ENCODE assay signal across 18 cellular contexts in the genomic region with DNA sequence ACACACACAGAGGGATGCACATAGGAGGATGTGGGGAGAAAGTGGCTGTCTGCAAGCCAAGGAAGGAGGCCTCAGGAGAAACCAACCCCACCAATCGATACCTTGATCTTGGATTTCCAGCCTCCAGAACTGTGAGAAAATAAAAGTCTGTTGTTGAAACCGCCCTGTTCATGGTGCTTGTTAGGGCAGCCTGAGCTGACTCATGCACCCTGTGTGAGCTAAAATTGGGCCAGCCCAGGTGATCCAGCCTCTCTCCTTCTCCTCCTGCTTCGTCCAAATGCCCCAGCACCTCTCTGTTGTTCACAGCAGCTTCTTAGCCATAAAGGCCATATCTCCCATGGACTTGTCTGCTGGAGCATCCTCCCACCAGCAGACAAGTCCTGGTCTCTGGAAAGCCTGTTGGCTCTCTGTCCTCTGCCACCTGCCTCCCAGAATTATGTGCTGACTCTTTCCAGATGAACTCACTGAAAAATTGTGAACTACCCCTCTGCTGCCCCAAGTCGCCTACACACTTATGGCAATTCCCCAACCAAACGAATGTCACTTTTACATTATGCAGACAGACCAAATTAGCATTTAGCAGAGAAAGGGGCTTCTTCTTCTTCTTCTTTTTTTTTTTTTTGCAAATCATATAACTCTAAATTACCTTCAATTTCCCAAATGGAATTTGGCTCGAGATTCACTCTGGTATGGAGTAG. TPM values are rescaled to one million over a fixed set of nuclear protein-coding genes. Genes with fewer than 3 reads are reported as not detected.
DNase-seq lines count a peak whose midpoint lies in the region; ATAC-seq, FAIRE-seq and TF ChIP-seq lines count a peak whose summit lies in the region.
"Had no signal": no experiment of that assay in that cellular context is flagged by ENCODE, and none has a peak within 500 bp of the region (broad histone marks: within the 10 kb centered on the region; RNA-seq: fewer than 3 reads in every experiment).

No MANE protein-coding gene starts in this region.

- no peaks in the 10 kb centered on the region for H3K36me3 ChIP-seq in GM12878 (ENCODE audit: control insufficient read depth in 2 of 2, insufficient read depth in 2 of 2, low read length in 1 of 2)
- H3K36me3 ChIP-seq: BLaER1 had no signal

- 45% methylated on average over 6 of the region's 6 CpGs for WGBS in GM12878 (ENCODE audit: insufficient coverage, insufficient replicate concordance, low lambda C conversion rate, missing lambda C conversion rate)

- H3K4me2 ChIP-seq in GM12878 (ENCODE audit: control insufficient read depth, insufficient read depth): no peak overlapping the region
- H3K4me2 ChIP-seq: BLaER1 had no signal

- SMC1A ChIA-PET in GM12878 (lab: Charles Lee; ENCODE audit: uncharacterized antibody, unreplicated experiment): interaction anchor here (0.6 to 1.8 kb wide), 5 partner anchors 8 to 81 kb away, joined by 3 to 12 read pairs (median 3); no protein-coding TSS in a partner anchor

- in situ Hi-C loops in GM12878 (cut with MboI): no loop called here

- TF ChIP-seq RAD21 in GM12878 (IDR thresholded peaks at IDR 0.05; ENCODE audit: insufficient read depth, low read depth, low read length): no peak

- H3K9me3 Mint-ChIP-seq in activated naive CD8-positive, alpha-beta T cell treated with anti-CD3 and anti-CD28 coated beads, Interleukin-2, amount 10 ng/mL, durations not matched to agents 7 days and 5 days: peaks cover 15% of the 10 kb centered on the region
- peaks cover 30% of the 10 kb centered on the region for H3K9me3 Mint-ChIP-seq in activated naive CD8-positive, alpha-beta T cell treated with anti-CD3 and anti-CD28 coated beads for 36 hours
- peaks cover 8 to 17% of the 10 kb centered on the region in 2 donors for H3K9me3 Mint-ChIP-seq in stimulated activated naive B cell treated with anti-CD40 and anti-IgM and Interleukin-4, amounts not matched to agents 10 μg/mL and 1 μg/mL and 100 μg/mL, for 72 hours

- no peak for TF ChIP-seq POLR2A in GM12878 (IDR thresholded peaks at IDR 0.05; ENCODE audit: low read depth, low read length)

- no peak for DNase-seq in activated naive CD8-positive, alpha-beta T cell treated with anti-CD3 and anti-CD28 coated beads, Interleukin-2, amount 10 ng/mL, durations not matched to agents 7 days and 5 days
- no peak for DNase-seq in activated naive CD8-positive, alpha-beta T cell treated with anti-CD3 and anti-CD28 coated beads for 36 hours
- peak; percentile 70 for DNase-seq in SK-N-DZ (ENCODE audit: low spot score)
- no peak for DNase-seq in GM12878 (ENCODE audit: low read depth, low spot score)
- no peak for DNase-seq in stimulated activated naive B cell treated with anti-CD40 and anti-IgM and Interleukin-4, amounts not matched to agents 10 μg/mL and 1 μg/mL and 100 μg/mL, for 72 hours
- DNase-seq in NCI-H1417 (lab: John Stamatoyannopoulos, UW): no peak
- no peak for DNase-seq in HUDEP-2 (lab: John Stamatoyannopoulos, UW; ENCODE audit: unreplicated experiment in 76 of 76)
- DNase-seq: 8988T, AML-193, Calu3, DMS 273 treated with DMSO at 0.1 percent for 48 hours, GOT3, H9 had no signal

- no peak overlapping the region for H3K27ac Mint-ChIP-seq in activated naive CD8-positive, alpha-beta T cell treated with anti-CD3 and anti-CD28 coated beads, Interleukin-2, amount 10 ng/mL, durations not matched to agents 7 days and 5 days
- no peak overlapping the region for H3K27ac Mint-ChIP-seq in activated naive CD8-positive, alpha-beta T cell treated with anti-CD3 and anti-CD28 coated beads for 36 hours
- H3K27ac Mint-ChIP-seq in stimulated activated naive B cell treated with anti-CD40 and anti-IgM and Interleukin-4, amounts not matched to agents 10 μg/mL and 1 μg/mL and 100 μg/mL, for 72 hours: peak overlapping the region; percentile 59
- H3K27ac Mint-ChIP-seq: H9 had no signal

- H3K4me3 ChIP-seq in GM12878: no peak overlapping the region
- H3K4me3 ChIP-seq: BLaER1 had no signal

- no TSS peak for BruUV-seq in GM12878 (replicated peaks; lab: Mats Ljungman, UMichigan)

- peaks cover 20% of the 10 kb centered on the region for H3K36me3 Mint-ChIP-seq in activated naive CD8-positive, alpha-beta T cell treated with anti-CD3 and anti-CD28 coated beads, Interleukin-2, amount 10 ng/mL, durations not matched to agents 7 days and 5 days
- H3K36me3 Mint-ChIP-seq in activated naive CD8-positive, alpha-beta T cell treated with anti-CD3 and anti-CD28 coated beads for 36 hours: peaks cover 21% of the 10 kb centered on the region
- H3K36me3 Mint-ChIP-seq in stimulated activated naive B cell treated with anti-CD40 and anti-IgM and Interleukin-4, amounts not matched to agents 10 μg/mL and 1 μg/mL and 100 μg/mL, for 72 hours: peaks cover 3 to 22% of the 10 kb centered on the region in 2 donors

- CTCF ChIA-PET in GM12878 (lab: Yijun Ruan, JAX): interaction anchor here (0.6 to 1.1 kb wide), 5 partner anchors 8 to 180 kb away, joined by 3 to 10 read pairs (median 4); no protein-coding TSS in a partner anchor

- no peak overlapping the region for H3K4me3 Mint-ChIP-seq in activated naive CD8-positive, alpha-beta T cell treated with anti-CD3 and anti-CD28 coated beads, Interleukin-2, amount 10 ng/mL, durations not matched to agents 7 days and 5 days
- no peak overlapping the region for H3K4me3 Mint-ChIP-seq in activated naive CD8-positive, alpha-beta T cell treated with anti-CD3 and anti-CD28 coated beads for 36 hours
- H3K4me3 Mint-ChIP-seq in stimulated activated naive B cell treated with anti-CD40 and anti-IgM and Interleukin-4, amounts not matched to agents 10 μg/mL and 1 μg/mL and 100 μg/mL, for 72 hours: peak overlapping the region; percentile 74 to 79
- H3K4me3 Mint-ChIP-seq: H9 had no signal

- H3K27ac ChIP-seq in GM12878 (ENCODE audit: control insufficient read depth, insufficient read depth): no peak overlapping the region
- H3K27ac ChIP-seq: BLaER1 had no signal

- H3K9me3 ChIP-seq in GM12878 (replicated peaks; ENCODE audit: control insufficient read depth, insufficient read depth, low read length): peaks cover 6% of the 10 kb centered on the region; the same call in 2 of the 3 replicates

- ATAC-seq in activated naive CD8-positive, alpha-beta T cell treated with anti-CD3 and anti-CD28 coated beads, Interleukin-2, amount 10 ng/mL, durations not matched to agents 7 days and 5 days (ENCODE audit: low read depth): peak; percentile 33
- peak; percentile 18; the same call in 1 of the 3 replicates for ATAC-seq in GM12878
- peak in 1 of 2 donors; percentile 48 for ATAC-seq in stimulated activated naive B cell treated with anti-CD40 and anti-IgM and Interleukin-4, amounts not matched to agents 10 μg/mL and 1 μg/mL and 100 μg/mL, for 72 hours (replicated peaks)
- ATAC-seq: HepG2 had no signal

- H3K4me1 Mint-ChIP-seq in activated naive CD8-positive, alpha-beta T cell treated with anti-CD3 and anti-CD28 coated beads, Interleukin-2, amount 10 ng/mL, durations not matched to agents 7 days and 5 days: peaks cover 27% of the 10 kb centered on the region
- H3K4me1 Mint-ChIP-seq in activated naive CD8-positive, alpha-beta T cell treated with anti-CD3 and anti-CD28 coated beads for 36 hours: peaks cover 24% of the 10 kb centered on the region
- H3K4me1 Mint-ChIP-seq in stimulated activated naive B cell treated with anti-CD40 and anti-IgM and Interleukin-4, amounts not matched to agents 10 μg/mL and 1 μg/mL and 100 μg/mL, for 72 hours: peaks cover 28 to 60% of the 10 kb centered on the region in 2 donors

- no peak for FAIRE-seq in GM12878 (lab: Jason Lieb, UNC)
- FAIRE-seq: GM12891, GM19239, HepG2 had no signal

- H3K4me1 ChIP-seq in GM12878 (ENCODE audit: control insufficient read depth, insufficient read depth, low read length): peaks cover 4% of the 10 kb centered on the region; the same call in 1 of the 2 replicates

- POLR2A ChIA-PET in activated naive CD8-positive, alpha-beta T cell treated with anti-CD3 and anti-CD28 coated beads, Interleukin-2, amount 10 ng/mL, durations not matched to agents 7 days and 5 days (lab: Charles Lee): interaction anchor here (1.3 kb wide), 1 partner anchor 20 kb away, joined by 4 read pairs; no protein-coding TSS in a partner anchor
- POLR2A ChIA-PET in GM12878 (lab: Charles Lee): interaction anchor here (1.4 kb wide), 1 partner anchor 18 kb away, joined by 5 read pairs; no protein-coding TSS in a partner anchor

- RAD21 ChIA-PET in GM12878 (lab: Charles Lee; ENCODE audit: unreplicated experiment): interaction anchor here (1.4 to 1.8 kb wide), 2 partner anchors 9 to 11 kb away, joined by 3 to 7 read pairs; no protein-coding TSS in a partner anchor

- H3K9ac ChIP-seq in GM12878 (ENCODE audit: control insufficient read depth, insufficient read depth, low read length): no peak overlapping the region
- H3K9ac ChIP-seq: BLaER1 had no signal

- TF ChIP-seq EP300 in GM12878 (IDR thresholded peaks at IDR 0.05; ENCODE audit: borderline replicate concordance in 1 of 2, control insufficient read depth in 1 of 2, low read depth in 2 of 2, low read length in 2 of 2): no peak

- H3K27me3 ChIP-seq in GM12878 (replicated peaks in 1 of 2; ENCODE audit: control insufficient read depth in 2 of 2, insufficient read depth in 2 of 2, low read length in 1 of 2): no peaks in the 10 kb centered on the region
- H3K27me3 ChIP-seq: BLaER1 had no signal

- H3K79me2 ChIP-seq in GM12878 (ENCODE audit: control insufficient read depth, insufficient read depth, low read length): no peaks in the 10 kb centered on the region

- no peak for TF ChIP-seq CTCF in GM12878 (IDR thresholded peaks at IDR 0.05 in 2 of 3, conservative IDR thresholded peaks at IDR 0.05 in 1 of 3; ENCODE audit: control insufficient read depth in 2 of 3, extremely low read depth in 1 of 3, insufficient read depth in 1 of 3, low read depth in 3 of 3, low read length in 3 of 3)

- no peak overlapping the region for H2AFZ ChIP-seq in GM12878 (ENCODE audit: control insufficient read depth, low read depth, low read length)

- H3K27me3 Mint-ChIP-seq in activated naive CD8-positive, alpha-beta T cell treated with anti-CD3 and anti-CD28 coated beads, Interleukin-2, amount 10 ng/mL, durations not matched to agents 7 days and 5 days: peaks cover 2% of the 10 kb centered on the region
- no peaks in the 10 kb centered on the region for H3K27me3 Mint-ChIP-seq in activated naive CD8-positive, alpha-beta T cell treated with anti-CD3 and anti-CD28 coated beads for 36 hours
- no peaks in the 10 kb centered on the region for H3K27me3 Mint-ChIP-seq in stimulated activated naive B cell treated with anti-CD40 and anti-IgM and Interleukin-4, amounts not matched to agents 10 μg/mL and 1 μg/mL and 100 μg/mL, for 72 hours

- intact Hi-C loops in GM12878 (cut with micrococcal nuclease; ENCODE audit: unreplicated experiment): no loop called here

- H4K20me1 ChIP-seq in GM12878 (ENCODE audit: control insufficient read depth, insufficient read depth): no peaks in the 10 kb centered on the region
- H4K20me1 ChIP-seq: BLaER1 had no signal

RNA-seq across cellular contexts. Expression of a gene that starts 30.2 kb away (rescaled TPM):
- total RNA-seq in activated naive CD8-positive, alpha-beta T cell treated with anti-CD3 and anti-CD28 coated beads, Interleukin-2, amount 10 ng/mL, durations not matched to agents 7 days and 5 days: 100 to 1,000 TPM; 140 to 151 TPM
- total RNA-seq in activated naive CD8-positive, alpha-beta T cell treated with anti-CD3 and anti-CD28 coated beads for 36 hours: 100 to 1,000 TPM; 108 to 111 TPM
- polyA plus RNA-seq in SK-N-DZ (2014; cell fraction: cytosol; rRNA removed): 0.05 TPM in 1 of 2 replicates, not detected in the other
- not detected in 2 replicates for polyA plus RNA-seq in SK-N-DZ (2014; cell fraction: nucleus; rRNA removed)
- total RNA-seq in GM12878 (2013; cell fraction: nucleolus; rRNA removed): 46.5 and 53.8 TPM in 2 replicates
- total RNA-seq in GM12878 (2014; rRNA removed) (18.3 and 28.4 TPM in 2 replicates), GM12878 (2014; rRNA removed; fragmentation: Illumina TruSeq; extraction: Trizol) (23.5 and 28.4 TPM in 2 replicates), GM12878 (2021) (70.0 and 72.0 TPM in 2 replicates)
- 18.4 TPM for polyA plus RNA-seq in GM12878 (2011; ENCODE audit: low read depth)
- polyA plus RNA-seq in GM12878 (2011; rRNA removed) (19.9 and 31.2 TPM in 2 replicates), GM12878 (2014; fragmentation: Illumina TruSeq; extraction: Trizol) (15.2 and 32.9 TPM in 2 replicates), GM12878 (2014; fragmentation: Nextera tagmentation; extraction: Ambion mirVana) (under 1 TPM; 0.27 to 0.58 TPM), GM12878 (2014; rRNA removed) (45.8 and 52.9 TPM in 2 replicates), GM12878 (2016; fragmentation: Nextera tagmentation; extraction: Ambion mirVana) (10 to 100 TPM; 19.8 to 26.1 TPM)
- polyA plus RNA-seq in GM12878 (2011; cell fraction: cytosol; rRNA removed): 32.6 and 36.0 TPM in 2 replicates
- polyA plus RNA-seq in GM12878 (2011; cell fraction: nucleus; rRNA removed): 86.8 and 97.1 TPM in 2 replicates
- 46.9 and 48.2 TPM in 2 replicates for polyA plus RNA-seq in GM12878 (2012)
- polyA minus RNA-seq in GM12878 (2011; rRNA and poly(A)+ RNA removed): 44.2 and 46.8 TPM in 2 replicates
- polyA minus RNA-seq in GM12878 (2011; cell fraction: cytosol; rRNA and poly(A)+ RNA removed): 18.7 and 18.8 TPM in 2 replicates
- 21.8 and 36.0 TPM in 2 replicates for polyA minus RNA-seq in GM12878 (2011; cell fraction: nucleus; rRNA and poly(A)+ RNA removed)
- total RNA-seq: G401, HepG2 had no signal

Comparison
In these comparisons a context has a peak if more than half of its experiments do, and no peak if none do; other contexts are left out.
1. H3K4me3 Mint-ChIP-seq: peak in stimulated activated naive B cell treated with anti-CD40 and anti-IgM and Interleukin-4, amounts not matched to agents 10 μg/mL and 1 μg/mL and 100 μg/mL, for 72 hours (2 of 2); none in activated naive CD8-positive, alpha-beta T cell treated with anti-CD3 and anti-CD28 coated beads, Interleukin-2, amount 10 ng/mL, durations not matched to agents 7 days and 5 days (single experiment) and activated naive CD8-positive, alpha-beta T cell treated with anti-CD3 and anti-CD28 coated beads for 36 hours (single experiment).